34 cellular contexts compared by ENCODE assay signal in the genomic region with DNA sequence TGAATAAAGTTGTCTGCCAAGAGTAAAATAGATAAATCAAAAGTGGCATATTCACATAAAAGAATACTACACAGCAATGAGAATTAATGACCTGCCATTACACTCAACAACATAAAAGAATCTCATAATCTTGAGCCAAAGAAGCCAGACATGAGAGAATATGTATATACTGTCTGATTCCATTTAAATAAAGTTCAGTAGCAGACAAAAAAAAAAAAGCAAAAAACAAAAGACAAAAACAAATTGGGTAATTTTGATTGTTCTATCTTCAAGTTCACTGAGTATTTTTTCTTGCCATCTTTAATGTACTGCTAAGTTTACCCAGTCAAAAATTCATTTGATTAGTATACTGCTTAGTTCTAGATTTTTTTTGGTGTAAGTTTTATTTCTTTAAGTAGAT.
"Had no signal": no experiment of that assay in that cellular context is flagged by ENCODE, and none has a peak within 500 bp of the region (broad histone marks: within the 10 kb centered on the region; RNA-seq: fewer than 3 reads in every experiment).

No MANE protein-coding gene starts in this region.

- ATAC-seq: activated naive CD4-positive, alpha-beta T cell treated with anti-CD3 and anti-CD28 coated beads, Interleukin-2, amount 50 U/mL, for 72 hours; activated naive CD8-positive, alpha-beta T cell treated with anti-CD3 and anti-CD28 coated beads, Interleukin-2, amount 50 U/mL, for 24 hours; activated T-cell treated with anti-CD3 and anti-CD28 coated beads, Interleukin-2, amount 50 U/mL, for 4 hours; activated T-cell treated with anti-CD3 and anti-CD28 coated beads, Interleukin-2, amount 50 U/mL, for 72 hours; activated T-helper 17 cell treated with anti-CD3 and anti-CD28 coated beads, Interleukin-2, amount 50 U/mL, for 72 hours; body of pancreas had no signal

- H3K27me3 ChIP-seq: adrenal gland, ascending aorta, body of pancreas, brain microvascular endothelial cell, breast epithelium, cardiac muscle cell had no signal

- H3K4me3 ChIP-seq: adrenal gland, ascending aorta, body of pancreas, breast epithelium, cardiac muscle cell had no signal

- DNase-seq: activated effector memory CD4-positive, alpha-beta T cell treated with anti-CD3 and anti-CD28 coated beads, Interleukin-2, amount 50 U/mL, for 16 hours; activated effector memory CD4-positive, alpha-beta T cell treated with Interleukin-2 at 50 U/mL for 16 hours; activated gamma-delta T cell; activated gamma-delta T cell treated with Interleukin-2 at 50 U/mL for 16 hours; activated naive CD4-positive, alpha-beta T cell; activated naive CD4-positive, alpha-beta T cell treated with anti-CD3 and anti-CD28 coated beads for 36 hours; activated naive CD4-positive, alpha-beta T cell treated with anti-CD3 and anti-CD28 coated beads, Interleukin-2, amount 10 ng/mL, durations not matched to agents 7 days and 5 days; activated naive CD4-positive, alpha-beta T cell treated with anti-CD3 and anti-CD28 coated beads, Interleukin-2, amount 50 U/mL, for 16 hours; activated naive CD4-positive, alpha-beta T cell treated with Interleukin-2 at 50 U/mL for 16 hours; activated naive CD8-positive, alpha-beta T cell treated with anti-CD3 and anti-CD28 coated beads for 36 hours; activated naive CD8-positive, alpha-beta T cell treated with anti-CD3 and anti-CD28 coated beads, Interleukin-2, amount 10 ng/mL, durations not matched to agents 7 days and 5 days; activated naive CD8-positive, alpha-beta T cell treated with anti-CD3 and anti-CD28 coated beads, Interleukin-2, amount 50 U/mL, for 24 hours; activated T-cell treated with anti-CD3 and anti-CD28 coated beads, Interleukin-2, amount 50 U/mL, for 1 hour; activated T-cell treated with anti-CD3 and anti-CD28 coated beads, Interleukin-2, amount 50 U/mL, for 24 hours; activated T-cell treated with anti-CD3 and anti-CD28 coated beads, Interleukin-2, amount 50 U/mL, for 4 hours; activated T-cell treated with anti-CD3 and anti-CD28 coated beads, Interleukin-2, amount 50 U/mL, for 48 hours; activated T-cell treated with anti-CD3 and anti-CD28 coated beads, Interleukin-2, amount 50 U/mL, for 72 hours; adrenal gland; amniotic stem cell; amygdala; anterior cingulate cortex; aorta; body of pancreas; brain microvascular endothelial cell; caudate nucleus; central memory CD4-positive, alpha-beta T cell; cerebellar nuclear complex had no signal

- H3K4me1 ChIP-seq: adrenal gland, ascending aorta, breast epithelium had no signal

- H3K9me3 ChIP-seq: adrenal gland, ascending aorta, body of pancreas, breast epithelium had no signal

- H3K36me3 ChIP-seq: adrenal gland, ascending aorta, brain microvascular endothelial cell, breast epithelium, cardiac muscle cell had no signal

- FAIRE-seq: astrocyte, bronchial epithelial cell had no signal

- H3K27ac ChIP-seq: adrenal gland, ascending aorta, body of pancreas, brain microvascular endothelial cell, breast epithelium, cardiac muscle cell had no signal
